ENCODE assay signal across 27 cellular contexts in the genomic region with DNA sequence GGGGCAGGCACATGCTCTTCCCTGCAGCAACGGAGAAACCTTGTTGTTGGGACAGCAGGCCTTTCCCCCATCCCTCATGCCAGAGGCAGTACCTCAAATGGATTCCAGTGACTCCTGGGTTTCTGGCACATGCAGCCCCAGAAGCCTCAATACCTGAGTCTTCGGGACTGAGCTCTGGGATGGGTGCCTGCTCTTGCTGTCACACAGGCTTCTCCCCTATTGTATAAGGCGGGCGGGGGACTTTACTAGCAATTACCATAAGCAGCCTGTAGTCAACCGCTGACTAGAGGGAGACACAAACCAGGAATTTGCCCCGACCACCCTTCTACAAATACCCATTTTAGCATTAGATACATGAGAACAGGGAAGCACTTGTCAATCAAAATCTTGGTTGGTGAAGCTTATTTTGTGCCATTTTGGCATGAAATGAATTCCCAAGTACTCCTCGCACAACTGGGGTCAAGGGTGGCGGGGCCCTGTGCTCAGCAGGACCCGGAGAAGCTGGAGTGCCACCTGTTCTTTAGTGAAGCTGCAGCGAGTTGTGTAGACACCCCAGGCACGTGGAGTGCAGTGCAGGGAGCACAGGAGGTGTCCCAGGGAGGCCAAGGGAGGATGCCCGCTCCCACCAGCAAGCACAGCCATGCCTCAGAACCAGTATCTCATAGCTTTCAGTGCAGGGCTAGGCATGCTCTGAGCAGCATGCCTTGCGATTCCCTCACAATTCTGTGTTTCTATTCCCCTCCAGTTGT.
"Had no signal": no experiment of that assay in that cellular context is flagged by ENCODE, and none has a peak within 500 bp of the region (broad histone marks: within the 10 kb centered on the region; RNA-seq: fewer than 3 reads in every experiment).

No MANE protein-coding gene starts in this region.

- H3K4me1 Mint-ChIP-seq: memory B cell; natural killer cell; stimulated activated naive CD8-positive, alpha-beta T cell treated with anti-CD3 and anti-CD28 coated beads, Interleukin-15, amount 100 ng/mL, for 72 hours had no signal

- H3K36me3 ChIP-seq: colonic mucosa, esophagus squamous epithelium, neutrophil, right lobe of liver, suprapubic skin, thyroid gland had no signal

- H3K27ac Mint-ChIP-seq: dendritic cell treated with granulocyte-macrophage colony-stimulating factor and Interleukin-4, amounts not matched to agents 40 ng/mL and 50 ng/mL, for 4 days; memory B cell; natural killer cell; progenitor cell of endocrine pancreas; stimulated activated naive CD8-positive, alpha-beta T cell treated with anti-CD3 and anti-CD28 coated beads, Interleukin-15, amount 100 ng/mL, for 72 hours had no signal

- H3K27me3 ChIP-seq: colonic mucosa, esophagus squamous epithelium, neutrophil, right lobe of liver, suprapubic skin, thyroid gland, vagina had no signal

- H3K79me2 ChIP-seq: parathyroid adenoma had no signal

- H3K4me3 Mint-ChIP-seq: dendritic cell treated with granulocyte-macrophage colony-stimulating factor and Interleukin-4, amounts not matched to agents 40 ng/mL and 50 ng/mL, for 4 days; memory B cell; natural killer cell; stimulated activated naive CD8-positive, alpha-beta T cell treated with anti-CD3 and anti-CD28 coated beads, Interleukin-15, amount 100 ng/mL, for 72 hours had no signal

- H3K27me3 Mint-ChIP-seq: progenitor cell of endocrine pancreas had no signal

- H3K4me1 ChIP-seq: colonic mucosa, esophagus squamous epithelium, parathyroid adenoma, right lobe of liver, thyroid gland, vagina had no signal

- FAIRE-seq: endothelial cell of umbilical vein, kidney, small intestine had no signal

- ATAC-seq: left lobe of liver; natural killer cell; right lobe of liver; stimulated activated naive CD8-positive, alpha-beta T cell treated with anti-CD3 and anti-CD28 coated beads, Interleukin-15, amount 100 ng/mL, for 72 hours had no signal

- H2AFZ ChIP-seq: parathyroid adenoma had no signal

- H3K9ac ChIP-seq: parathyroid adenoma had no signal

- H3K4me3 ChIP-seq: colonic mucosa, esophagus squamous epithelium, lung, right lobe of liver, suprapubic skin, thyroid gland, vagina had no signal

- H3K27ac ChIP-seq: colonic mucosa, esophagus squamous epithelium, neutrophil, parathyroid adenoma, right lobe of liver, suprapubic skin, thyroid gland, vagina had no signal

- H3K36me3 Mint-ChIP-seq: memory B cell, natural killer cell had no signal

- H3K9me3 Mint-ChIP-seq: dendritic cell treated with granulocyte-macrophage colony-stimulating factor and Interleukin-4, amounts not matched to agents 40 ng/mL and 50 ng/mL, for 4 days; memory B cell; natural killer cell; stimulated activated naive CD8-positive, alpha-beta T cell treated with anti-CD3 and anti-CD28 coated beads, Interleukin-15, amount 100 ng/mL, for 72 hours had no signal

- H3K9me3 ChIP-seq: colonic mucosa, esophagus squamous epithelium, neutrophil, right lobe of liver, suprapubic skin, thyroid gland, vagina had no signal

- DNase-seq: colonic mucosa; effector CD8-positive, alpha-beta T cell; esophagus squamous epithelium; foreskin melanocyte; hypothalamus; kidney; midbrain; natural killer cell; right lobe of liver; small intestine; stimulated activated CD4-positive, alpha-beta T cell treated with anti-CD3 and anti-CD28 coated beads, Interleukin-15, amount 100 ng/mL, for 24 hours; stimulated activated CD4-positive, alpha-beta T cell treated with anti-CD3 and anti-CD28 coated beads, Interleukin-4, amount 100 ng/mL, for 1 hour; stimulated activated CD8-positive, alpha-beta memory T cell treated with anti-CD3 and anti-CD28 coated beads, Interleukin-4, amount 100 ng/mL, for 48 hours; stimulated activated naive CD4-positive, alpha-beta T cell; stimulated activated naive CD8-positive, alpha-beta T cell treated with anti-CD3 and anti-CD28 coated beads, Interleukin-15, amount 100 ng/mL, for 72 hours; thyroid gland; trophoblast cell had no signal
